In the genomic region with DNA sequence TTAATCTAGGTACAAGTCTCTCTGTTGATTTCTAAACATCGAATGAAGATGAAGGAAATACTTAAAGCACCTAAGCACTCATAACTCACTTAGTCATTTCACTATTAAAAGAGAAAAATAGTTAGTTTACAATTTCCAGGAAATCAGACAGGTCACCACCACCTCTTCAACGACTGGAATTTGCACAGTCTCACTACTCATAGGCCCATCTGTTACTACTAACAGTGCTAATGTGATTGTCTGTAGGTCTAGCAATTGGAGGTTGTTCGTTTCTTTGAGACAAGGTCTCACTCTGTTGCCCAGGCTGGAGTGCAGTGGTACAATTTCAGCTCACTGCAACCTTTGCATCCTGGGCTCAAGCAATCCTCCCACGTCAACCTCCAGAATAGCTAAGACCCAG, we compare ENCODE assay signal across 27 cellular contexts.
"Had no signal": no experiment of that assay in that cellular context is flagged by ENCODE, and none has a peak within 500 bp of the region (broad histone marks: within the 10 kb centered on the region; RNA-seq: fewer than 3 reads in every experiment).

No MANE protein-coding gene starts in this region.

- ATAC-seq: HepG2, Panc1 had no signal

- H3K9me3 Mint-ChIP-seq: activated CD4-positive, alpha-beta T cell treated with anti-CD3 and anti-CD28 coated beads, Interleukin-2, amount 10 ng/mL, durations not matched to agents 7 days and 5 days; activated naive CD4-positive, alpha-beta T cell treated with anti-CD3 and anti-CD28 coated beads for 36 hours; activated T-helper 2 cell treated with anti-CD3 and anti-CD28 coated beads, Interferon-gamma antibody, Interleukin-2, Interleukin-4, amounts not matched to agents 10 μg/mL and 5 μg/mL and 100 μg/mL, durations not matched to agents 14 hours and 24 hours and 36 hours; central memory CD8-positive, alpha-beta T cell; IgD-negative memory B cell had no signal

- H3K27ac Mint-ChIP-seq: activated CD4-positive, alpha-beta T cell treated with anti-CD3 and anti-CD28 coated beads, Interleukin-2, amount 10 ng/mL, durations not matched to agents 7 days and 5 days; activated naive CD4-positive, alpha-beta T cell treated with anti-CD3 and anti-CD28 coated beads for 36 hours; activated naive CD8-positive, alpha-beta T cell; IgD-negative memory B cell had no signal

- H3K27me3 Mint-ChIP-seq: activated CD4-positive, alpha-beta T cell treated with anti-CD3 and anti-CD28 coated beads, Interleukin-2, amount 10 ng/mL, durations not matched to agents 7 days and 5 days; central memory CD8-positive, alpha-beta T cell had no signal

- H3K36me3 Mint-ChIP-seq: IgD-negative memory B cell had no signal

- DNase-seq: activated CD4-positive, alpha-beta T cell treated with anti-CD3 and anti-CD28 coated beads, Interleukin-2, amount 10 ng/mL, durations not matched to agents 7 days and 5 days; activated CD4-positive, CD25-positive, alpha-beta regulatory T cell treated with anti-CD3 and anti-CD28 coated beads, Interleukin-2, amount 50 U/mL, for 72 hours; activated CD8-positive, alpha-beta memory T cell treated with anti-CD3 and anti-CD28 coated beads, Interleukin-2, amount 50 U/mL, for 4 hours; activated gamma-delta T cell; activated naive CD4-positive, alpha-beta T cell treated with anti-CD3 and anti-CD28 coated beads for 36 hours; amygdala; colonic mucosa; Karpas-422; KBM-7; NCI-H1105; NCI-H1417 treated with DMSO at 0.1 percent for 48 hours; NCI-H187 treated with DMSO at 0.1 percent for 48 hours; NCI-H2081; NCI-H2171 treated with DMSO at 0.1 percent for 48 hours; NCI-H2227 treated with DMSO at 0.1 percent for 48 hours; NCI-H446; NCI-H510A treated with DMSO at 0.1 percent for 48 hours; NCI-H526 treated with DMSO at 0.1 percent for 48 hours; NCI-H774; SHP77; SJCRH30 had no signal

- H3K4me3 Mint-ChIP-seq: activated CD4-positive, alpha-beta T cell treated with anti-CD3 and anti-CD28 coated beads, Interleukin-2, amount 10 ng/mL, durations not matched to agents 7 days and 5 days; activated naive CD4-positive, alpha-beta T cell treated with anti-CD3 and anti-CD28 coated beads for 36 hours; activated naive CD8-positive, alpha-beta T cell; central memory CD8-positive, alpha-beta T cell; IgD-negative memory B cell had no signal
